In the genomic region with DNA sequence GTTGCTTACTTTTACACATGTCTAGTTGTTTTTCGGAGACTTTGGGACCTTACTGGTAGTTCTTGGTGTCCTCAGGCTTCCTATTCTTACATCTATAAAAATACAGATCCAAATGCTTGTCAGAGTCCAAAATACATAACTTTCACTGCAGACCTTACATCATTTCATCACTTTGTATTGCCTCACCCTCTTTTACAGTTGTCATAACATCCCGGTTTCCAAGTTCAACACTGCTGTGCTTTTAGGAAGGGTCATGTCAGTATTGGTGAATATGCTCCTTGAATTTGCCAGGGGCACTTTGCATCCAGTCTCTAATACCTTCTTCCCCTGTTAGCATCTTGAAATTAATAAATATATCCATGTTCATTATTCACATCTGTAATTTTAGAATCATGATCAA, we compare ENCODE assay signal across 24 cellular contexts.
A peak's percentile ranks its signal among the peaks of the same experiment; 100 is the strongest.
DNase-seq lines count a peak whose midpoint lies in the region; ATAC-seq and TF ChIP-seq lines count a peak whose summit lies in the region.
"Had no signal": no experiment of that assay in that cellular context is flagged by ENCODE, and none has a peak within 500 bp of the region (broad histone marks: within the 10 kb centered on the region; RNA-seq: fewer than 3 reads in every experiment).

No MANE protein-coding gene starts in this region.

- H3K4me1 ChIP-seq in GM23248 (ENCODE audit: insufficient read depth) (no peaks in the 10 kb centered on the region), GM23338 (ENCODE audit: insufficient read depth) (peaks cover 20% of the 10 kb centered on the region; the same call in 1 of the 2 replicates)
- H3K4me1 ChIP-seq: BLaER1 treated with 17β-estradiol and CSF1 and Interleukin-3, amounts not matched to agents 10 nM and 100 nM had no signal

- H3K9me3 ChIP-seq in GM23248 (ENCODE audit: low read depth) = no peaks in the 10 kb centered on the region
- H3K9me3 ChIP-seq: BLaER1 treated with 17β-estradiol and CSF1 and Interleukin-3, amounts not matched to agents 10 nM and 100 nM had no signal

- no peak overlapping the region for H3K9ac ChIP-seq in GM23248
- H3K9ac ChIP-seq: BLaER1 treated with 17β-estradiol and CSF1 and Interleukin-3, amounts not matched to agents 10 nM and 100 nM had no signal

- H3F3A ChIP-seq in GM23248 (ENCODE audit: insufficient read depth) (no peaks in the 10 kb centered on the region), GM23338 (replicated peaks; ENCODE audit: low read depth) (no peaks in the 10 kb centered on the region)

- H3K4me1 Mint-ChIP-seq in GM23338 = peaks cover 15% of the 10 kb centered on the region
- H3K4me1 Mint-ChIP-seq: CD4-positive, alpha-beta memory T cell had no signal

- no peak overlapping the region for H3K4me3 Mint-ChIP-seq in GM23338
- H3K4me3 Mint-ChIP-seq: CD4-positive, alpha-beta memory T cell had no signal

- no peaks in the 10 kb centered on the region; the same call in 1 of the 2 replicates for H3K36me3 ChIP-seq in GM23248 (ENCODE audit: low read depth)
- no peaks in the 10 kb centered on the region for H3K36me3 ChIP-seq in GM23338 (ENCODE audit: insufficient read depth)
- H3K36me3 ChIP-seq: BLaER1 treated with 17β-estradiol and CSF1 and Interleukin-3, amounts not matched to agents 10 nM and 100 nM had no signal

- in situ Hi-C loops in GM23248 (cut with MboI) = no loop called here

- peaks cover under 1% of the 10 kb centered on the region for H3K27me3 Mint-ChIP-seq in GM23338 (ENCODE audit: insufficient read depth, low read depth, poor library complexity)
- H3K27me3 Mint-ChIP-seq: CD4-positive, alpha-beta memory T cell had no signal

- H3K4me3 ChIP-seq in GM23248 (no peak overlapping the region), fibroblast of pulmonary artery (replicated peaks; ENCODE audit: low read depth, low read length) (no peak overlapping the region), GM23338 (no peak overlapping the region)
- H3K4me3 ChIP-seq: BLaER1 treated with 17β-estradiol and CSF1 and Interleukin-3, amounts not matched to agents 10 nM and 100 nM; GM12878; PC-9 had no signal

- H3K27me3 ChIP-seq in GM23248 (replicated peaks; ENCODE audit: insufficient read depth) (no peaks in the 10 kb centered on the region), GM23338 (ENCODE audit: insufficient read depth) (no peaks in the 10 kb centered on the region)
- H3K27me3 ChIP-seq: BLaER1 treated with 17β-estradiol and CSF1 and Interleukin-3, amounts not matched to agents 10 nM and 100 nM had no signal

- intact Hi-C loops in sciatic nerve (cut with DNase I) = no loop called here

- H4K20me1 ChIP-seq in GM23248 (ENCODE audit: insufficient read depth) (no peaks in the 10 kb centered on the region), GM23338 (replicated peaks; ENCODE audit: insufficient read depth) (no peaks in the 10 kb centered on the region)
- H4K20me1 ChIP-seq: BLaER1 treated with 17β-estradiol and CSF1 and Interleukin-3, amounts not matched to agents 10 nM and 100 nM had no signal

- no peaks in the 10 kb centered on the region for H3K9me3 Mint-ChIP-seq in GM23338

- H3K79me2 ChIP-seq in GM23248 (ENCODE audit: insufficient read depth) (no peaks in the 10 kb centered on the region), GM23338 (replicated peaks; ENCODE audit: insufficient read depth) (no peaks in the 10 kb centered on the region)

- no peak overlapping the region for H2AFZ ChIP-seq in GM23248
- no peak overlapping the region for H2AFZ ChIP-seq in GM23338
- H2AFZ ChIP-seq: PC-9 had no signal

- TF ChIP-seq CTCF in fibroblast of pulmonary artery (IDR thresholded peaks at IDR 0.05; ENCODE audit: low read length, missing control alignments) (no peak), GM23338 (conservative IDR thresholded peaks at IDR 0.05; ENCODE audit: low read depth in 2 of 2) (no peak)

- H3K27ac ChIP-seq in GM23248 (no peak overlapping the region), GM23338 (ENCODE audit: low read depth) (no peak overlapping the region), caudate nucleus (ENCODE audit: low read depth, low read length) (no peak overlapping the region)
- H3K27ac ChIP-seq: BLaER1 treated with 17β-estradiol and CSF1 and Interleukin-3, amounts not matched to agents 10 nM and 100 nM; PC-9 had no signal

- 21 to 22% methylated on average over 2 of the region's 2 CpGs for WGBS in GM23248 (ENCODE audit: low coverage in 1 of 2, low lambda C conversion rate in 2 of 2, missing lambda C conversion rate in 2 of 2), 2 experiments

- no peak overlapping the region for H3K27ac Mint-ChIP-seq in GM23338
- H3K27ac Mint-ChIP-seq: CD4-positive, alpha-beta memory T cell had no signal

- H3K9me2 ChIP-seq in GM23248 (ENCODE audit: insufficient read depth) (no peaks in the 10 kb centered on the region), GM23338 (ENCODE audit: insufficient read depth) (no peaks in the 10 kb centered on the region)

- DNase-seq in GM23248 = peak; percentile 16
- DNase-seq in brain pericyte (ENCODE audit: low read depth, low spot score) = peak; percentile 29
- peak; percentile 37 for DNase-seq in fibroblast of pulmonary artery (ENCODE audit: low read depth)
- no peak for DNase-seq in sciatic nerve (ENCODE audit: low spot score)
- DNase-seq in GM23338 (ENCODE audit: low spot score) = no peak
- no peak for DNase-seq in cerebellum (ENCODE audit: low spot score)
- no peak for DNase-seq in caudate nucleus (lab: John Stamatoyannopoulos, UW)
- DNase-seq: CD4-positive, alpha-beta memory T cell; DND-41; GOT3; HCEC 1CT; KBM-7; NCI-H1092 treated with DMSO at 0.1 percent for 48 hours; NCI-H1436 treated with DMSO at 0.1 percent for 48 hours; NCI-H2029 treated with DMSO at 0.1 percent for 48 hours; NCI-H226; NCI-H510A treated with DMSO at 0.1 percent for 48 hours; NCI-H748 treated with DMSO at 0.1 percent for 48 hours; PC-9; RPMI8226; SHP77 had no signal

- H3K36me3 Mint-ChIP-seq in GM23338 (ENCODE audit: low read depth) = no peaks in the 10 kb centered on the region

- no peak overlapping the region for H3K4me2 ChIP-seq in GM23248 (ENCODE audit: unreplicated experiment)
- no peak overlapping the region for H3K4me2 ChIP-seq in GM23338
- H3K4me2 ChIP-seq: BLaER1 treated with 17β-estradiol and CSF1 and Interleukin-3, amounts not matched to agents 10 nM and 100 nM; PC-9 had no signal

- ATAC-seq in sciatic nerve (peak; percentile 96), GM23338 (no peak), GM21381 (IDR thresholded peaks at IDR 0.05; ENCODE audit: unreplicated experiment) (no peak)
- ATAC-seq: GM12878 had no signal

TF ChIP-seq in GM23338, 12 proteins besides CTCF, POLR2A, EP300 and RAD21 (continues in another document):
- TF ChIP-seq STAT1 (IDR thresholded peaks at IDR 0.05; ENCODE audit: unreplicated experiment) (no peak), NANOG (IDR thresholded peaks at IDR 0.05; ENCODE audit: borderline replicate concordance) (no peak), EZH2 (IDR thresholded peaks at IDR 0.05; ENCODE audit: low read depth, unreplicated experiment) (no peak), JUNB (IDR thresholded peaks at IDR 0.05; ENCODE audit: unreplicated experiment) (no peak), EZH2phosphoT487 (IDR thresholded peaks at IDR 0.05; ENCODE audit: unreplicated experiment) (no peak), POLR2AphosphoS5 (IDR thresholded peaks at IDR 0.05; ENCODE audit: low read depth) (no peak)
- TF ChIP-seq, protein P1, sequence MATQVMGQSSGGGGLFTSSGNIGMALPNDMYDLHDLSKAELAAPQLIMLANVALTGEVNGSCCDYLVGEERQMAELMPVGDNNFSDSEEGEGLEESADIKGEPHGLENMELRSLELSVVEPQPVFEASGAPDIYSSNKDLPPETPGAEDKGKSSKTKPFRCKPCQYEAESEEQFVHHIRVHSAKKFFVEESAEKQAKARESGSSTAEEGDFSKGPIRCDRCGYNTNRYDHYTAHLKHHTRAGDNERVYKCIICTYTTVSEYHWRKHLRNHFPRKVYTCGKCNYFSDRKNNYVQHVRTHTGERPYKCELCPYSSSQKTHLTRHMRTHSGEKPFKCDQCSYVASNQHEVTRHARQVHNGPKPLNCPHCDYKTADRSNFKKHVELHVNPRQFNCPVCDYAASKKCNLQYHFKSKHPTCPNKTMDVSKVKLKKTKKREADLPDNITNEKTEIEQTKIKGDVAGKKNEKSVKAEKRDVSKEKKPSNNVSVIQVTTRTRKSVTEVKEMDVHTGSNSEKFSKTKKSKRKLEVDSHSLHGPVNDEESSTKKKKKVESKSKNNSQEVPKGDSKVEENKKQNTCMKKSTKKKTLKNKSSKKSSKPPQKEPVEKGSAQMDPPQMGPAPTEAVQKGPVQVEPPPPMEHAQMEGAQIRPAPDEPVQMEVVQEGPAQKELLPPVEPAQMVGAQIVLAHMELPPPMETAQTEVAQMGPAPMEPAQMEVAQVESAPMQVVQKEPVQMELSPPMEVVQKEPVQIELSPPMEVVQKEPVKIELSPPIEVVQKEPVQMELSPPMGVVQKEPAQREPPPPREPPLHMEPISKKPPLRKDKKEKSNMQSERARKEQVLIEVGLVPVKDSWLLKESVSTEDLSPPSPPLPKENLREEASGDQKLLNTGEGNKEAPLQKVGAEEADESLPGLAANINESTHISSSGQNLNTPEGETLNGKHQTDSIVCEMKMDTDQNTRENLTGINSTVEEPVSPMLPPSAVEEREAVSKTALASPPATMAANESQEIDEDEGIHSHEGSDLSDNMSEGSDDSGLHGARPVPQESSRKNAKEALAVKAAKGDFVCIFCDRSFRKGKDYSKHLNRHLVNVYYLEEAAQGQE (IDR thresholded peaks at IDR 0.05; ENCODE audit: unreplicated experiment) = no peak
- TF ChIP-seq, protein P2, sequence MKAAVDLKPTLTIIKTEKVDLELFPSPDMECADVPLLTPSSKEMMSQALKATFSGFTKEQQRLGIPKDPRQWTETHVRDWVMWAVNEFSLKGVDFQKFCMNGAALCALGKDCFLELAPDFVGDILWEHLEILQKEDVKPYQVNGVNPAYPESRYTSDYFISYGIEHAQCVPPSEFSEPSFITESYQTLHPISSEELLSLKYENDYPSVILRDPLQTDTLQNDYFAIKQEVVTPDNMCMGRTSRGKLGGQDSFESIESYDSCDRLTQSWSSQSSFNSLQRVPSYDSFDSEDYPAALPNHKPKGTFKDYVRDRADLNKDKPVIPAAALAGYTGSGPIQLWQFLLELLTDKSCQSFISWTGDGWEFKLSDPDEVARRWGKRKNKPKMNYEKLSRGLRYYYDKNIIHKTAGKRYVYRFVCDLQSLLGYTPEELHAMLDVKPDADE (IDR thresholded peaks at IDR 0.05) = no peak

Comparison
In these comparisons a context has a peak if more than half of its experiments do, and no peak if none do; other contexts are left out.
1. DNase-seq: peak in GM23248 (single experiment), brain pericyte (single experiment) and fibroblast of pulmonary artery (single experiment); none in sciatic nerve (single experiment), GM23338 (single experiment), cerebellum (single experiment) and caudate nucleus (0 of 61).